ENCODE assay signal across 17 cellular contexts in genomic region chr18:12314586-12315305, GRCh38. TPM values are rescaled to one million over a fixed set of nuclear protein-coding genes. Genes with fewer than 3 reads are reported as not detected.
DNase-seq lines count a peak whose midpoint lies in the region; ATAC-seq and TF ChIP-seq lines count a peak whose summit lies in the region.
"Had no signal": no experiment of that assay in that cellular context is flagged by ENCODE, and none has a peak within 500 bp of the region (broad histone marks: within the 10 kb centered on the region; RNA-seq: fewer than 3 reads in every experiment).

No MANE protein-coding gene starts in this region.

- H3K4me3 ChIP-seq in skeletal muscle satellite cell (ENCODE audit: low read length) (no peak overlapping the region), ovary (no peak overlapping the region)
- H3K4me3 ChIP-seq: hepatocyte had no signal

- H3K27ac Mint-ChIP-seq in chondrocyte (ENCODE audit: unreplicated experiment) = peak overlapping the region; percentile 76
- H3K27ac Mint-ChIP-seq: activated naive CD4-positive, alpha-beta T cell treated with anti-CD3 and anti-CD28 coated beads for 36 hours; nephron progenitor cell had no signal

- peak overlapping the region; percentile 34 for H3K9ac ChIP-seq in skeletal muscle satellite cell (ENCODE audit: low read depth, low read length)
- H3K9ac ChIP-seq: SK-N-SH had no signal

- ATAC-seq in GM19395 (IDR thresholded peaks at IDR 0.05; ENCODE audit: unreplicated experiment) (peak; percentile 43), HG03095 (IDR thresholded peaks at IDR 0.05; ENCODE audit: unreplicated experiment) (peak; percentile 43), HG03571 (IDR thresholded peaks at IDR 0.05; ENCODE audit: unreplicated experiment) (no peak)
- ATAC-seq: left lobe of liver had no signal

- no peak for DNase-seq in chondrocyte (ENCODE audit: low spot score)
- DNase-seq in NCI-H510A treated with DMSO at 0.1 percent for 48 hours (lab: John Stamatoyannopoulos, UW) = no peak
- DNase-seq in ovary = no peak
- DNase-seq: activated naive CD4-positive, alpha-beta T cell treated with anti-CD3 and anti-CD28 coated beads for 36 hours; COR-L47; GF-D8; NCI-H2029; NCI-H774; nephron progenitor cell; SK-N-SH had no signal

- H3K27me3 Mint-ChIP-seq in chondrocyte (ENCODE audit: low read depth) = no peaks in the 10 kb centered on the region

- H3K36me3 ChIP-seq in skeletal muscle satellite cell (ENCODE audit: insufficient read depth, low read length) (peaks cover 92% of the 10 kb centered on the region), ovary (no peaks in the 10 kb centered on the region)

- WGBS in ovary, 3 donors = 71 to 91% (median 81%) methylated on average over 1 of the region's 1 CpG

- H3K4me1 Mint-ChIP-seq in chondrocyte (ENCODE audit: low read depth) = peaks cover 75% of the 10 kb centered on the region

- H3K9me3 Mint-ChIP-seq in chondrocyte (ENCODE audit: low read depth) = peaks cover 3% of the 10 kb centered on the region

- no peaks in the 10 kb centered on the region for H3K27me3 ChIP-seq in skeletal muscle satellite cell (ENCODE audit: control insufficient read depth, insufficient read depth, low read length)
- no peaks in the 10 kb centered on the region for H3K27me3 ChIP-seq in ovary
- H3K27me3 ChIP-seq: hepatocyte had no signal

- intact Hi-C loops in ovary (cut with DNase I) = no loop called here

- TF ChIP-seq CTCF in chondrocyte (IDR thresholded peaks at IDR 0.05) = no peak
- no peak for TF ChIP-seq CTCF in ovary (IDR thresholded peaks at IDR 0.05)

- TF ChIP-seq POLR2A in ovary (IDR thresholded peaks at IDR 0.05) = no peak

- TF ChIP-seq EP300 in ovary (IDR thresholded peaks at IDR 0.05) = no peak

- H3K4me2 ChIP-seq in skeletal muscle satellite cell (ENCODE audit: low read length) = peak overlapping the region; percentile 55
- H3K4me2 ChIP-seq: hepatocyte had no signal

- H3K4me3 Mint-ChIP-seq in chondrocyte (ENCODE audit: unreplicated experiment) = no peak overlapping the region
- H3K4me3 Mint-ChIP-seq: activated naive CD4-positive, alpha-beta T cell treated with anti-CD3 and anti-CD28 coated beads for 36 hours; nephron progenitor cell had no signal

- H3K36me3 Mint-ChIP-seq in chondrocyte (ENCODE audit: low read depth) = peaks cover 44% of the 10 kb centered on the region

- H3K4me1 ChIP-seq in skeletal muscle satellite cell (ENCODE audit: control insufficient read depth, insufficient read depth, low read length) = peaks cover 67% of the 10 kb centered on the region
- H3K4me1 ChIP-seq in ovary (ENCODE audit: insufficient read depth) = peaks cover 4% of the 10 kb centered on the region

- no peak overlapping the region for H3K27ac ChIP-seq in ovary
- H3K27ac ChIP-seq: hepatocyte, VCaP had no signal

- H3K9me3 ChIP-seq in skeletal muscle satellite cell (replicated peaks; ENCODE audit: low read length) = no peaks in the 10 kb centered on the region
- H3K9me3 ChIP-seq in ovary = no peaks in the 10 kb centered on the region

RNA-seq across cellular contexts. Expression of gene TUBB6, which starts 6.7 kb away (rescaled TPM):
- 196 to 204 TPM (median 198 TPM) in 3 replicates for total RNA-seq in chondrocyte
- total RNA-seq in skeletal muscle satellite cell (2012; rRNA removed) = 661 and 1,104 TPM in 2 replicates
- total RNA-seq in ovary = 100 to 1,000 TPM in 6 of 7 donors, 10 to 100 TPM in 1; 85.6 to 155 (median 139) TPM
- 10 to 100 TPM; 77.3 to 95.5 TPM for polyA plus RNA-seq in ovary
